ENCODE assay signal across 8 cellular contexts in genomic region chr2:64857581-64858471, GRCh38.
DNase-seq lines count a peak whose midpoint lies in the region; TF ChIP-seq lines count a peak whose summit lies in the region.

No MANE protein-coding gene starts in this region.

- TF ChIP-seq CTCF in endodermal cell (conservative IDR thresholded peaks at IDR 0.05) (no peak), uterus (IDR thresholded peaks at IDR 0.05) (no peak)

- H3K4me3 Mint-ChIP-seq in endodermal cell = no peak overlapping the region

- no peaks in the 10 kb centered on the region for H3K9me3 Mint-ChIP-seq in endodermal cell

- peak; percentile 54 for DNase-seq in NCI-H82 (lab: John Stamatoyannopoulos, UW)
- DNase-seq in NCI-H82 treated with DMSO at 0.1 percent for 48 hours (lab: John Stamatoyannopoulos, UW; ENCODE audit: unreplicated experiment) = no peak
- DNase-seq in endodermal cell = peak; percentile 66
- peak; percentile 72 to 79 for DNase-seq in uterus
- DNase-seq in stimulated activated naive CD4-positive, alpha-beta T cell (lab: John Stamatoyannopoulos, UW) = no peak
- DNase-seq in NCI-H526 treated with DMSO at 0.1 percent for 48 hours (lab: John Stamatoyannopoulos, UW) = no peak
- DNase-seq in stimulated activated CD4-positive, alpha-beta T cell treated with anti-CD3 and anti-CD28 coated beads, Interleukin-12 subunit alpha, Interleukin-12 subunit beta, amount 100 ng/mL, for 4 hours = no peak

- peaks cover 20% of the 10 kb centered on the region for H3K4me1 Mint-ChIP-seq in endodermal cell

- H3K27ac ChIP-seq in endodermal cell (ENCODE audit: low read depth, low read length) = peak overlapping the region; percentile 26
- peak overlapping the region; percentile 87 to 96 for H3K27ac ChIP-seq in uterus

- H3K36me3 ChIP-seq in endodermal cell (ENCODE audit: control insufficient read depth, insufficient read depth, low read length) = no peaks in the 10 kb centered on the region
- H3K36me3 ChIP-seq in mucosa of stomach (ENCODE audit: control insufficient read depth, insufficient read depth, low read length) = no peaks in the 10 kb centered on the region
- no peaks in the 10 kb centered on the region for H3K36me3 ChIP-seq in uterus

- H3K4me3 ChIP-seq in endodermal cell (ENCODE audit: low read length) (no peak overlapping the region), mucosa of stomach (ENCODE audit: low read length) (no peak overlapping the region), uterus (no peak overlapping the region)

- H3K9me3 ChIP-seq in endodermal cell (ENCODE audit: control insufficient read depth, low read length) (no peaks in the 10 kb centered on the region), mucosa of stomach (ENCODE audit: control insufficient read depth, low read length) (no peaks in the 10 kb centered on the region), uterus (no peaks in the 10 kb centered on the region)

- TF ChIP-seq POLR2A in uterus (IDR thresholded peaks at IDR 0.05) = no peak

- intact Hi-C loops in uterus (cut with DNase I; ENCODE audit: low total_unique reads) = loop anchor here (5.0 kb wide), 1 partner anchor 336 kb away; the partner anchor contains the start of gene AFTPH

- H3K27me3 ChIP-seq in endodermal cell (ENCODE audit: control insufficient read depth, insufficient read depth, low read length, poor library complexity, severe bottlenecking) (no peaks in the 10 kb centered on the region), mucosa of stomach (ENCODE audit: control insufficient read depth, insufficient read depth, low read length) (no peaks in the 10 kb centered on the region), uterus (no peaks in the 10 kb centered on the region)

- H3K27me3 Mint-ChIP-seq in endodermal cell (ENCODE audit: insufficient read depth) = peaks cover 4% of the 10 kb centered on the region

- H3K27ac Mint-ChIP-seq in endodermal cell = no peak overlapping the region

- H3K4me1 ChIP-seq in endodermal cell (ENCODE audit: control insufficient read depth, insufficient read depth, low read length) (peaks cover 15% of the 10 kb centered on the region), mucosa of stomach (ENCODE audit: control insufficient read depth, insufficient read depth, low read length) (peaks cover 30% of the 10 kb centered on the region), uterus (peaks cover 9 to 17% of the 10 kb centered on the region in 2 donors)

- H3K9ac ChIP-seq in endodermal cell (ENCODE audit: extremely low read depth, low read length, poor library complexity, severe bottlenecking) = no peak overlapping the region
- H3K9ac ChIP-seq in mucosa of stomach (ENCODE audit: low read length) = peak overlapping the region; percentile 72

- 68 to 72% methylated on average over 7 to 18 of the region's 18 CpGs for WGBS in endodermal cell (ENCODE audit: insufficient coverage in 1 of 2, insufficient read length in 1 of 2), 2 experiments

- H3K36me3 Mint-ChIP-seq in endodermal cell (ENCODE audit: low read depth) = no peaks in the 10 kb centered on the region

Comparison
In these comparisons a context has a peak if more than half of its experiments do, and no peak if none do; other contexts are left out.
1. DNase-seq: peak in NCI-H82 (single experiment), endodermal cell (single experiment) and uterus (2 of 2); none in NCI-H82 treated with DMSO at 0.1 percent for 48 hours (single experiment), stimulated activated naive CD4-positive, alpha-beta T cell (0 of 6), NCI-H526 treated with DMSO at 0.1 percent for 48 hours (single experiment) and stimulated activated CD4-positive, alpha-beta T cell treated with anti-CD3 and anti-CD28 coated beads, Interleukin-12 subunit alpha, Interleukin-12 subunit beta, amount 100 ng/mL, for 4 hours (single experiment).